15 cellular contexts compared by ENCODE assay signal in genomic region chr3:96449803-96450202, GRCh38.
DNase-seq lines count a peak whose midpoint lies in the region; ATAC-seq, FAIRE-seq and TF ChIP-seq lines count a peak whose summit lies in the region.
"Had no signal": no experiment of that assay in that cellular context is flagged by ENCODE, and none has a peak within 500 bp of the region (broad histone marks: within the 10 kb centered on the region; RNA-seq: fewer than 3 reads in every experiment).

No MANE protein-coding gene starts in this region.

- intact Hi-C loops in endothelial cell of umbilical vein (cut with micrococcal nuclease): loop anchor here (1.0 kb wide), 1 partner anchor 183 kb away; no protein-coding TSS in a partner anchor

- H3K79me2 ChIP-seq in endothelial cell of umbilical vein (ENCODE audit: control insufficient read depth, insufficient read depth, low read length): no peaks in the 10 kb centered on the region

- H3K9me3 ChIP-seq in endothelial cell of umbilical vein (replicated peaks; ENCODE audit: control insufficient read depth, insufficient read depth, low read length): no peaks in the 10 kb centered on the region
- H3K9me3 ChIP-seq: heart left ventricle, uterus had no signal

- ATAC-seq in GM18519 (IDR thresholded peaks at IDR 0.05; ENCODE audit: low FRiP score, unreplicated experiment) (no peak), HG02588 (IDR thresholded peaks at IDR 0.05; ENCODE audit: unreplicated experiment) (no peak)
- ATAC-seq: heart left ventricle; stimulated activated naive B cell treated with anti-CD40 and anti-IgM and Interleukin-4, amounts not matched to agents 10 μg/mL and 1 μg/mL and 100 μg/mL, for 72 hours had no signal

- H2AFZ ChIP-seq in endothelial cell of umbilical vein (ENCODE audit: low read depth, low read length): peak overlapping the region; percentile 72

- no peaks in the 10 kb centered on the region for H3K9me1 ChIP-seq in endothelial cell of umbilical vein (replicated peaks; ENCODE audit: control insufficient read depth, extremely low read depth, insufficient read depth, low read length)

- H3K27me3 ChIP-seq in endothelial cell of umbilical vein (ENCODE audit: control insufficient read depth in 2 of 2, insufficient read depth in 2 of 2, low read length in 2 of 2): no peaks in the 10 kb centered on the region
- H3K27me3 ChIP-seq: heart left ventricle, uterus had no signal

- POLR2A ChIA-PET in endothelial cell of umbilical vein (lab: Charles Lee): no interaction called here

- BruUV-seq in endothelial cell of umbilical vein (replicated peaks; lab: Mats Ljungman, UMichigan): no TSS peak

- peak; percentile 83 for FAIRE-seq in endothelial cell of umbilical vein (lab: Jason Lieb, UNC)

- TF ChIP-seq CTCF in endothelial cell of umbilical vein (IDR thresholded peaks at IDR 0.05; ENCODE audit: extremely low read depth in 1 of 2, insufficient read depth in 1 of 2, low read depth in 1 of 2, low read length in 2 of 2): no peak

- CTCF ChIA-PET in endothelial cell of umbilical vein (lab: Charles Lee): interaction anchor here (0.9 kb wide), 1 partner anchor 12 kb away, joined by 4 read pairs; no protein-coding TSS in a partner anchor

- no peaks in the 10 kb centered on the region for H3K36me3 ChIP-seq in endothelial cell of umbilical vein (ENCODE audit: control insufficient read depth in 2 of 2, extremely low read depth in 1 of 2, insufficient read depth in 2 of 2, low read length in 2 of 2)
- H3K36me3 ChIP-seq: heart left ventricle, uterus had no signal

- dilution Hi-C loops in endothelial cell of umbilical vein (cut with MboI; ENCODE audit: extremely low pct_ligation_motif_present, low sequenced_read_pairs): no loop called here

- TF ChIP-seq POLR2A in endothelial cell of umbilical vein (IDR thresholded peaks at IDR 0.05; ENCODE audit: low read depth, low read length): no peak

- H3K4me3 ChIP-seq in endothelial cell of umbilical vein (replicated peaks in 1 of 3; ENCODE audit: insufficient read depth in 1 of 3, low read depth in 1 of 3, low read length in 3 of 3): no peak overlapping the region
- H3K4me3 ChIP-seq: heart left ventricle, uterus had no signal

- DNase-seq in NCI-H1436 (lab: John Stamatoyannopoulos, UW) (peak; percentile 75), NCI-H345 treated with DMSO at 0.1 percent for 48 hours (lab: John Stamatoyannopoulos, UW; ENCODE audit: unreplicated experiment) (peak; percentile 36), endothelial cell of umbilical vein (ENCODE audit: low read depth, low spot score) (peak; percentile 82), putamen (ENCODE audit: low spot score) (peak; percentile 22), glomerular visceral epithelial cell (ENCODE audit: extremely low spot score) (no peak)
- DNase-seq: central memory CD4-positive, alpha-beta T cell; DND-41; erythroblast; heart left ventricle; MV-4-11; nephron progenitor cell; stimulated activated naive B cell treated with anti-CD40 and anti-IgM and Interleukin-4, amounts not matched to agents 10 μg/mL and 1 μg/mL and 100 μg/mL, for 72 hours; uterus had no signal

- peaks cover 11% of the 10 kb centered on the region for H3K4me1 ChIP-seq in endothelial cell of umbilical vein (ENCODE audit: control insufficient read depth, extremely low read depth, insufficient read depth, low read length)
- H3K4me1 ChIP-seq: heart left ventricle, uterus had no signal

- H3K4me2 ChIP-seq in endothelial cell of umbilical vein (ENCODE audit: insufficient read depth, low read length): peak overlapping the region; percentile 17

- H3K27ac ChIP-seq in endothelial cell of umbilical vein (ENCODE audit: insufficient read depth, low read depth, low read length): peak overlapping the region; percentile 52
- H3K27ac ChIP-seq: heart left ventricle, uterus had no signal

- no peaks in the 10 kb centered on the region for H4K20me1 ChIP-seq in endothelial cell of umbilical vein (replicated peaks; ENCODE audit: control insufficient read depth, extremely low read depth, insufficient read depth, low read length)

- peak overlapping the region; percentile 19 for H3K9ac ChIP-seq in endothelial cell of umbilical vein (replicated peaks; ENCODE audit: extremely low read depth, insufficient read depth, low read length)

TF ChIP-seq in endothelial cell of umbilical vein, 7 proteins besides CTCF, POLR2A, EP300 and RAD21:
- TF ChIP-seq POLR2AphosphoS5 (IDR thresholded peaks at IDR 0.05; ENCODE audit: insufficient read depth, low read depth, low read length): no peak
- TF ChIP-seq JUN (IDR thresholded peaks at IDR 0.05; ENCODE audit: borderline replicate concordance, insufficient read depth, insufficient read length, low read depth): no peak
- no peak for TF ChIP-seq FOS (IDR thresholded peaks at IDR 0.05; ENCODE audit: borderline replicate concordance, insufficient read depth, low read length)
- TF ChIP-seq EZH2 (IDR thresholded peaks at IDR 0.05; ENCODE audit: borderline replicate concordance, low read depth, low read length, severe bottlenecking): no peak
- no peak for TF ChIP-seq MAX (IDR thresholded peaks at IDR 0.05; ENCODE audit: insufficient read depth, insufficient read length)
- no peak for TF ChIP-seq GATA2 (IDR thresholded peaks at IDR 0.05; ENCODE audit: insufficient read depth, insufficient read length, low read depth, low read length)
- TF ChIP-seq MYC (IDR thresholded peaks at IDR 0.05; ENCODE audit: low read depth, low read length): no peak
